In the genomic region with DNA sequence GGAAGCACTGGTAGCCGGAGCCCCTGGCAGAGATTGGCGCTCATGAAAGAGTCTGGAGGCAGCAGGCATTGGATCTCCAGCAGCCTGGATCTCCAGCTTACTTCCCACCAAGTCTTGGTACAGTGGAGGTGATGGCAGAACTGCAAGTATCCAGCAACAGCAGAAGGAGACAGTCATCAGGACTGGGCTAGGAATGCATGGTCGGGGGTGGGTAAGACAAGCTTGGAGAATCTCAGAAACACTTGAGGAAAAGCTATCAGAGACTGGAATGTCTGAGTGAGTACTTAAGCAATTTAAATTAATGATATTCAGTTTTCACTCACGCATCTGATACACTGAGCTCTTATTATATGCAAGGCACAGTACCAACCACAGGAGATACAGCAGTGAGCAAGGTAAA, we compare ENCODE assay signal across 24 cellular contexts. TPM values are rescaled to one million over a fixed set of nuclear protein-coding genes. Genes with fewer than 3 reads are reported as not detected.
"Had no signal": no experiment of that assay in that cellular context is flagged by ENCODE, and none has a peak within 500 bp of the region (broad histone marks: within the 10 kb centered on the region; RNA-seq: fewer than 3 reads in every experiment).

No MANE protein-coding gene starts in this region.

- H3K4me3 ChIP-seq: ascending aorta, left ventricle myocardium inferior, right lobe of liver, SK-N-MC, smooth muscle cell, testis had no signal

- H3K4me2 ChIP-seq: smooth muscle cell had no signal

- H3K36me3 ChIP-seq: left ventricle myocardium inferior, right lobe of liver had no signal

- ATAC-seq: activated CD8-positive, alpha-beta T cell treated with anti-CD3 and anti-CD28 coated beads, Interleukin-2, amount 10 ng/mL, durations not matched to agents 7 days and 5 days; foreskin keratinocyte; right lobe of liver; stimulated activated memory B cell treated with anti-CD40 and anti-IgM and Interleukin-4, amounts not matched to agents 10 μg/mL and 1 μg/mL and 100 μg/mL, for 72 hours had no signal

- H3K4me1 ChIP-seq: ascending aorta, foreskin keratinocyte, parathyroid adenoma, right lobe of liver had no signal

- H3K9me3 ChIP-seq: ascending aorta, left ventricle myocardium inferior, right lobe of liver, testis had no signal

- H3K9ac ChIP-seq: parathyroid adenoma had no signal

- H2AFZ ChIP-seq: parathyroid adenoma had no signal

- H3K4me3 Mint-ChIP-seq: activated CD4-positive, alpha-beta T cell treated with anti-CD3 and anti-CD28 coated beads, Interleukin-2, amount 10 ng/mL, durations not matched to agents 24 days and 14 days; activated CD8-positive, alpha-beta T cell treated with anti-CD3 and anti-CD28 coated beads, Interleukin-2, amount 10 ng/mL, durations not matched to agents 7 days and 5 days; activated T-cell treated with anti-CD3 and anti-CD28 coated beads, Interleukin-2, amount 50 U/mL, for 24 hours; endodermal cell; stimulated activated memory B cell treated with anti-CD40 and anti-IgM and Interleukin-4, amounts not matched to agents 10 μg/mL and 1 μg/mL and 100 μg/mL, for 72 hours; type B pancreatic cell had no signal

- H3K79me2 ChIP-seq: parathyroid adenoma had no signal

- H3K9me3 Mint-ChIP-seq: activated CD4-positive, alpha-beta T cell treated with anti-CD3 and anti-CD28 coated beads, Interleukin-2, amount 10 ng/mL, durations not matched to agents 24 days and 14 days; activated T-cell treated with anti-CD3 and anti-CD28 coated beads, Interleukin-2, amount 50 U/mL, for 24 hours; endodermal cell; type B pancreatic cell had no signal

- H3K27me3 Mint-ChIP-seq: activated T-cell treated with anti-CD3 and anti-CD28 coated beads, Interleukin-2, amount 50 U/mL, for 24 hours; naive B cell; stimulated activated memory B cell treated with anti-CD40 and anti-IgM and Interleukin-4, amounts not matched to agents 10 μg/mL and 1 μg/mL and 100 μg/mL, for 72 hours; type B pancreatic cell had no signal

- H3K27ac Mint-ChIP-seq: activated CD8-positive, alpha-beta T cell treated with anti-CD3 and anti-CD28 coated beads, Interleukin-2, amount 10 ng/mL, durations not matched to agents 7 days and 5 days; activated T-cell treated with anti-CD3 and anti-CD28 coated beads, Interleukin-2, amount 50 U/mL, for 24 hours; endodermal cell; stimulated activated memory B cell treated with anti-CD40 and anti-IgM and Interleukin-4, amounts not matched to agents 10 μg/mL and 1 μg/mL and 100 μg/mL, for 72 hours; type B pancreatic cell had no signal

- H3K4me1 Mint-ChIP-seq: activated CD4-positive, alpha-beta T cell treated with anti-CD3 and anti-CD28 coated beads, Interleukin-2, amount 10 ng/mL, durations not matched to agents 24 days and 14 days had no signal

- H3K27ac ChIP-seq: ascending aorta, epithelial cell of prostate, foreskin keratinocyte, left ventricle myocardium inferior, parathyroid adenoma, right lobe of liver, SK-N-MC had no signal

- H3K36me3 Mint-ChIP-seq: type B pancreatic cell had no signal

- H3K27me3 ChIP-seq: ascending aorta, right lobe of liver, testis had no signal

- DNase-seq: activated CD4-positive, alpha-beta T cell treated with anti-CD3 and anti-CD28 coated beads, Interleukin-2, amount 10 ng/mL, durations not matched to agents 24 days and 14 days; activated CD8-positive, alpha-beta T cell treated with anti-CD3 and anti-CD28 coated beads, Interleukin-2, amount 10 ng/mL, durations not matched to agents 7 days and 5 days; activated effector memory CD4-positive, alpha-beta T cell treated with Interleukin-2 at 50 U/mL for 16 hours; activated naive CD4-positive, alpha-beta T cell treated with anti-CD3 and anti-CD28 coated beads, Interleukin-2, amount 50 U/mL, for 16 hours; activated T-cell treated with anti-CD3 and anti-CD28 coated beads, Interleukin-2, amount 50 U/mL, for 24 hours; endodermal cell; foreskin keratinocyte; glutamatergic neuron; hippocampal formation; left ventricle myocardium inferior; mammary epithelial cell; naive B cell; right lobe of liver; stimulated activated CD4-positive, alpha-beta T cell treated with anti-CD3 and anti-CD28 coated beads, Interleukin-4, amount 100 ng/mL, for 1 hour; T-helper 9 cell; testis had no signal

RNA-seq across cellular contexts. Expression of a gene that starts 45.9 kb away (rescaled TPM):
- total RNA-seq: ascending aorta, fibroblast of lung, foreskin keratinocyte, smooth muscle cell had no signal
- polyA plus RNA-seq: fibroblast of lung, smooth muscle cell had no signal
